ENCODE assay signal across 8 cellular contexts in the genomic region with DNA sequence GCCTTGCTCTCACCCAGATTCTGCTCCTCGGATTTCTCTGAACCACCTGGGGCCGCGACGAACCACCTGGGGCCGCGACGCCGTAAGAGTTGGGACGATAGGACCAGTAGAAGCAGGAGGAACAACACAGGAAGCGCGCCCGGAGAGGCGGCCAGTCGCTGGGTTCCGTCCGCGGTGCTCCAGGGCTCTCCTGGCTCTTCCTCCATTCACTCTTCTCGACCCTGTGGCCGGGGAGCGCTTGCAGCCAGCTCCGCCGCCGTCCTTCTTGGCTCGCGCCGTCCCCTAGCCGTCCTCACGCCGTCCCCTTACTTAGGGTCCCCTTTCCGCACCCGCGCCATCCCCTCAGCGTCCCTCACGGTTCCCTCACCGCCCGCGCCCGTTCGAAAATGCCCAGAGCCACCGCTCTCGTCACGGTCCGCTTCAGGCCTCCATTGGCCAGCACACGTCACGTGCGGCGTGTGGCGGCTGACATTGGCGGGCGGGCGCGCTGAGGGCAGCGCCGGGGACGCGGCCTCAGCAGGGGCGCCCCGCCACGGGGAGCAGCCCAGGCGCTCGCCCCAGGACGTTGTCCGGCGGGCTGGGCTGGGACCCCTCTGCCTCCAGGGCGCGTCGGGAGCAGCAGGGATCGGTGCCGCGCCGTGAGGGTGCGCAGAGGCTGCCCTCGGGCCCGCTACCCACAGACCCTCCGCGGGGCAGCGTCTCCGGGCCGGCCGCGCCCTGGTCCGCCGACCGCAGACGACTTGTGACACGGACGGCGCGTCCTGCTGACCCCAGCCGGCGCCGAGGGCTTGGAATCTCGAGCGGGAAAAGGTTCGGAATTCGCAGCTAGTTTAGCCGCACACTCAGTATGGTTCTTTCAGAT. TPM values are rescaled to one million over a fixed set of nuclear protein-coding genes. Genes with fewer than 3 reads are reported as not detected.
DNase-seq lines count a peak whose midpoint lies in the region; ATAC-seq, FAIRE-seq and TF ChIP-seq lines count a peak whose summit lies in the region.

No MANE protein-coding gene starts in this region.

- H3K36me3 ChIP-seq in H7 (replicated peaks; ENCODE audit: control insufficient read depth, insufficient read depth, low read length), result no peaks in the 10 kb centered on the region
- no peaks in the 10 kb centered on the region for H3K36me3 ChIP-seq in pancreas
- H3K36me3 ChIP-seq in tibial nerve, result no peaks in the 10 kb centered on the region

- H3K27ac ChIP-seq in pancreas (peak overlapping the region; percentile 53 to 75 (median 64)), tibial nerve (peak overlapping the region; percentile 85 to 88 (median 87))

- peak overlapping the region; percentile 88 for H3K4me3 ChIP-seq in H7 (ENCODE audit: insufficient read depth, low read depth, low read length)
- H3K4me3 ChIP-seq in pancreas, result peak overlapping the region; percentile 77 to 97 (median 84)
- peak overlapping the region; percentile 72 to 100 (median 83) for H3K4me3 ChIP-seq in tibial nerve

- H3K27me3 ChIP-seq in H7 (ENCODE audit: control insufficient read depth, insufficient read depth, low read length) (peaks cover 2% of the 10 kb centered on the region; the same call in 1 of the 2 replicates), pancreas (no peaks in the 10 kb centered on the region), tibial nerve (no peaks in the 10 kb centered on the region)

- WGBS in pancreas, 2 donors, result 0% methylated on average over 94 to 97 of the region's 97 CpGs
- 0 to 2% methylated on average over 31 to 43 of the region's 97 CpGs for WGBS in tibial nerve, 2 donors

- H3K27me3 Mint-ChIP-seq in activated naive CD4-positive, alpha-beta T cell treated with anti-CD3 and anti-CD28 coated beads, Interleukin-2, amount 50 U/mL, for 24 hours, result no peaks in the 10 kb centered on the region

- peaks cover 0 to 8% (median 0%) of the 10 kb centered on the region in 3 donors for H3K4me1 ChIP-seq in pancreas
- H3K4me1 ChIP-seq in tibial nerve, result peaks cover 0 to 30% (median 4%) of the 10 kb centered on the region in 4 donors

- DNase-seq in GDM1 (lab: John Stamatoyannopoulos, UW), result peak; percentile 83
- peak; percentile 94 for DNase-seq in H7
- peak; percentile 88 for DNase-seq in LoVo (ENCODE audit: low spot score)
- peak; percentile 85 for DNase-seq in SK-N-DZ (ENCODE audit: low spot score)
- DNase-seq in Right ventricle myocardium inferior (ENCODE audit: missing footprints), result peak; percentile 94
- peak; percentile 80 to 94 (median 85) for DNase-seq in pancreas
- DNase-seq in tibial nerve (ENCODE audit: low spot score in 2 of 2), result peak; percentile 75 to 80

- peak in 1 of 2 donors; percentile 72 for TF ChIP-seq EP300 in tibial nerve (IDR thresholded peaks at IDR 0.05)

- intact Hi-C loops in Right ventricle myocardium inferior (cut with DNase I), result no loop called here
- intact Hi-C loops in pancreas (cut with DNase I), result no loop called here

- no peaks in the 10 kb centered on the region for H3K9me3 Mint-ChIP-seq in activated naive CD4-positive, alpha-beta T cell treated with anti-CD3 and anti-CD28 coated beads, Interleukin-2, amount 50 U/mL, for 24 hours

- no peaks in the 10 kb centered on the region for H3K36me3 Mint-ChIP-seq in activated naive CD4-positive, alpha-beta T cell treated with anti-CD3 and anti-CD28 coated beads, Interleukin-2, amount 50 U/mL, for 24 hours

- H3K9me3 ChIP-seq in pancreas (no peaks in the 10 kb centered on the region), tibial nerve (peaks cover 0 to 2% (median 0%) of the 10 kb centered on the region in 4 donors)

- peak; percentile 69 to 87 for TF ChIP-seq POLR2A in tibial nerve (IDR thresholded peaks at IDR 0.05)

- peak overlapping the region; percentile 87 for H3K27ac Mint-ChIP-seq in activated naive CD4-positive, alpha-beta T cell treated with anti-CD3 and anti-CD28 coated beads, Interleukin-2, amount 50 U/mL, for 24 hours

- TF ChIP-seq CTCF in pancreas (IDR thresholded peaks at IDR 0.05) (no peak), tibial nerve (IDR thresholded peaks at IDR 0.05) (peak in 1 of 5 experiments; percentile 40)

- ATAC-seq in Right ventricle myocardium inferior, result peak; percentile 100
- peak; percentile 99 to 100 (median 100) for ATAC-seq in pancreas

- H3K4me1 Mint-ChIP-seq in activated naive CD4-positive, alpha-beta T cell treated with anti-CD3 and anti-CD28 coated beads, Interleukin-2, amount 50 U/mL, for 24 hours, result peaks cover 23% of the 10 kb centered on the region

- H3K4me3 Mint-ChIP-seq in activated naive CD4-positive, alpha-beta T cell treated with anti-CD3 and anti-CD28 coated beads, Interleukin-2, amount 50 U/mL, for 24 hours, result peak overlapping the region; percentile 98

- FAIRE-seq in pancreas (lab: Jason Lieb, UNC), result no peak

RNA-seq across cellular contexts. Expression of gene PTPDC1, which starts 53.7 kb away (rescaled TPM):
- total RNA-seq in H7 (2014; rRNA removed; shearing (Covaris generic)), result 8.5 and 15.4 TPM in 2 replicates
- 12.6 and 15.4 TPM in 2 replicates for polyA plus RNA-seq in SK-N-DZ (2014; cell fraction: cytosol; rRNA removed)
- polyA plus RNA-seq in SK-N-DZ (2014; cell fraction: nucleus; rRNA removed), result 26.7 and 35.5 TPM in 2 replicates
- total RNA-seq in Right ventricle myocardium inferior, result 8.5 TPM
- 1 to 10 TPM; 2.6 to 5.6 (median 4.2) TPM for total RNA-seq in pancreas
- 1 to 10 TPM; 2.4 to 4.2 TPM for polyA plus RNA-seq in pancreas
- total RNA-seq in tibial nerve, result 10 to 100 TPM; 43.8 to 80.2 (median 65.3) TPM

Comparison
In these comparisons a context has a peak if more than half of its experiments do, and no peak if none do; other contexts are left out.
1. Peak in every context shown above with its lines: DNase-seq, ATAC-seq, H3K4me3 ChIP-seq and H3K27ac ChIP-seq.